Comparison of ENCODE assay signal across 1 cellular context in the genomic region with DNA sequence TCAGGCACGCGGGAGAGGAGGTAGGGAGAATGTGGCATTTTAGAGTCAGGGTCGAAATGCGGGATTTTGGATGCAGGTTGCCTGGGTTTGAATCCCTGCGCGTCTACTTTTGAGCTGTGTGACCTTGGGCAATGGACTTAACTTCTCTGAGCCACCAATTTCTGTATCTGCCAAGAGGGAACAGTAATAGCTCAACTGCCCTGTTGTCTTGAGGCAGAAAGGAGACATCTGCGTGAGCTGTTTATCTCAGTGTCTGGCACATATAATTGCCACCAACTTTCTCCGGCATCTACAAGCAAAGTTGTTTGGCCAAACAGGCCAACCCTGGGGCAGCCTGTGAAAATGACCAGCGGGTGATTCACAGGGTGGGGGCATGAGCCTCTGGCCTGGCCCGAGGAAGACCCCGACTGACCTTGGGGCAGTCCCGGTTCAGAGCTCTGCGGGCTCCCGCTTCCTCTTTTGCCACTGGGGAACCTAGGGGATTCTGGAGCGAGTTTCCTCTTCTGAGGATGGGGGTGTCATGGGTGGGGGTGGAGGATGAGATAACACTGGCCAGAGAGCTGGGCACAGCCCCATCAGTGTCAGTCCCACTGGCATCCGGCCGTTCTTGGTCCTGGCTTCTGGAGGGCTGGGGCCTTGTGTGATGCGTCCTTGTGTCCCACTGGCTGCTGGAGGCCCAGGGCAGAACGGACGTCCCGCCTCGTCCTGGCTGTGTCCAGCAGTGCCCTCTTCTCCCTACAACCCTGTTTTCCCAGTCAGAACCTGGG.
TF ChIP-seq lines count a peak whose summit lies in the region.

No MANE protein-coding gene starts in this region.

TF ChIP-seq in GM12878, 131 proteins besides CTCF, POLR2A, EP300 and RAD21 (continued from another document):
- TF ChIP-seq, protein P1, sequence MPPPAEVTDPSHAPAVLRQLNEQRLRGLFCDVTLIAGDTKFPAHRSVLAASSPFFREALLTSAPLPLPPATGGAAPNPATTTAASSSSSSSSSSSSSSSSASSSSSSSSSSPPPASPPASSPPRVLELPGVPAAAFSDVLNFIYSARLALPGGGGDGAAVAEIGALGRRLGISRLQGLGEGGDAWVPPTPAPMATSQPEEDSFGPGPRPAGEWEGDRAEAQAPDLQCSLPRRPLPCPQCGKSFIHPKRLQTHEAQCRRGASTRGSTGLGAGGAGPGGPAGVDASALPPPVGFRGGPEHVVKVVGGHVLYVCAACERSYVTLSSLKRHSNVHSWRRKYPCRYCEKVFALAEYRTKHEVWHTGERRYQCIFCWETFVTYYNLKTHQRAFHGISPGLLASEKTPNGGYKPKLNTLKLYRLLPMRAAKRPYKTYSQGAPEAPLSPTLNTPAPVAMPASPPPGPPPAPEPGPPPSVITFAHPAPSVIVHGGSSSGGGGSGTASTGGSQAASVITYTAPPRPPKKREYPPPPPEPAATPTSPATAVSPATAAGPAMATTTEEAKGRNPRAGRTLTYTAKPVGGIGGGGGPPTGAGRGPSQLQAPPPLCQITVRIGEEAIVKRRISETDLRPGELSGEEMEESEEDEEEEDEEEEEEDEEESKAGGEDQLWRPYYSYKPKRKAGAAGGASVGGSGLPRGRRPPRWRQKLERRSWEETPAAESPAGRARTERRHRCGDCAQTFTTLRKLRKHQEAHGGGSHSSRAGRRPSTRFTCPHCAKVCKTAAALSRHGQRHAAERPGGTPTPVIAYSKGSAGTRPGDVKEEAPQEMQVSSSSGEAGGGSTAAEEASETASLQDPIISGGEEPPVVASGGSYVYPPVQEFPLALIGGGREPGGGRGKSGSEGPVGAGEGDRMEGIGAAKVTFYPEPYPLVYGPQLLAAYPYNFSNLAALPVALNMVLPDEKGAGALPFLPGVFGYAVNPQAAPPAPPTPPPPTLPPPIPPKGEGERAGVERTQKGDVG (CRISPR knock-in tag; IDR thresholded peaks at IDR 0.05) = no peak
- TF ChIP-seq POLR2AphosphoS5 (IDR thresholded peaks at IDR 0.05; ENCODE audit: low read length) (peak; percentile 79), IKZF1 (conservative IDR thresholded peaks at IDR 0.05) (peak; percentile 94), CHD2 (IDR thresholded peaks at IDR 0.05; ENCODE audit: borderline replicate concordance, low read depth, low read length) (no peak)
